ENCODE assay signal across 1 cellular context in the genomic region with DNA sequence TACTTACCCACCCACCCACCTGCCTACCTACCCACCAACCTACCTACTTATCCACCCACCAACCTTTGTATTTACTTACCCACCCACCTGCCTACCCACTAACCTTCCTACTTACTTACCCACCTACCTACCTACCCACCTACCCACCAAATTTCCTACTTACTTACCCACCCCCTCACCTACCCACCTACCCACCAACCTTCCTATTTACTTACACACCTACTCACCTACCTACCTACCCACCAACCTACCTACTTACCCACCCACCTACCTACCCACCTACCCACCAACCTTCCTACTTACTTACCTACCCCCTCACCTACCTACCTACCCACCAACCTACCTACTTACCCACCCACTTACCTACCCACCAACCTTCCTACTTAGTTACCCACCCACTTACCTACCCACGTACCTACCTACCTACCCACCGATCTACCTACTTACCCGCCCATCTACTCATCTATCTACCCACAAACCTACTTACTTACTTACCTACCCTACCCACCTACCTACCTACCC.
A peak's percentile ranks its signal among the peaks of the same experiment; 100 is the strongest.
TF ChIP-seq lines count a peak whose summit lies in the region.

No MANE protein-coding gene starts in this region.

TF ChIP-seq in HEK293, 187 proteins besides CTCF, POLR2A, EP300 and RAD21 (continued from another document):
- no peak for TF ChIP-seq PRDM4 (tag by site-specific recombination; IDR thresholded peaks at IDR 0.05)
- TF ChIP-seq KLF8 (tag by site-specific recombination; IDR thresholded peaks at IDR 0.05), result no peak
- no peak for TF ChIP-seq ZNF121 (tag by site-specific recombination; IDR thresholded peaks at IDR 0.05)
- no peak for TF ChIP-seq ZNF600 (tag by site-specific recombination; IDR thresholded peaks at IDR 0.05)
- TF ChIP-seq ZNF324 (tag by site-specific recombination; IDR thresholded peaks at IDR 0.05), result no peak
- TF ChIP-seq ZNF302 (tag by site-specific recombination; IDR thresholded peaks at IDR 0.05; ENCODE audit: low read depth), result no peak
- TF ChIP-seq EGR2 (tag by site-specific recombination; IDR thresholded peaks at IDR 0.05; ENCODE audit: low read depth), result peak; percentile 99
- TF ChIP-seq OSR2 (tag by site-specific recombination; IDR thresholded peaks at IDR 0.05), result no peak
- no peak for TF ChIP-seq KLF17 (tag by site-specific recombination; IDR thresholded peaks at IDR 0.05)
- no peak for TF ChIP-seq ZNF184 (tag by site-specific recombination; IDR thresholded peaks at IDR 0.05)
- TF ChIP-seq, protein P1, sequence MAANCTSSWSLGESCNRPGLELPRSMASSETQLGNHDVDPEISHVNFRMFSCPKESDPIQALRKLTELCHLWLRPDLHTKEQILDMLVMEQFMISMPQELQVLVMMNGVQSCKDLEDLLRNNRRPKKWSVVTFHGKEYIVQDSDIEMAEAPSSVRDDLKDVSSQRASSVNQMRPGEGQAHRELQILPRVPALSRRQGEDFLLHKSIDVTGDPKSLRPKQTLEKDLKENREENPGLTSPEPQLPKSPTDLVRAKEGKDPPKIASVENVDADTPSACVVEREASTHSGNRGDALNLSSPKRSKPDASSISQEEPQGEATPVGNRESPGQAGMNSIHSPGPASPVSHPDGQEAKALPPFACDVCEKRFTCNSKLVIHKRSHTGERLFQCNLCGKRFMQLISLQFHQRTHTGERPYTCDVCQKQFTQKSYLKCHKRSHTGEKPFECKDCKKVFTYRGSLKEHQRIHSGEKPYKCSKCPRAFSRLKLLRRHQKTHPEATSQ (tag by site-specific recombination; IDR thresholded peaks at IDR 0.05), result no peak
- no peak for TF ChIP-seq ZNF366 (tag by site-specific recombination; conservative IDR thresholded peaks at IDR 0.05)
- no peak for TF ChIP-seq BCL11B (tag by site-specific recombination; IDR thresholded peaks at IDR 0.05; ENCODE audit: low read depth)
- no peak for TF ChIP-seq ZNF623 (tag by site-specific recombination; IDR thresholded peaks at IDR 0.05)
- TF ChIP-seq ZSCAN4 (tag by site-specific recombination; IDR thresholded peaks at IDR 0.05), result no peak
- TF ChIP-seq ZNF155 (tag by site-specific recombination; IDR thresholded peaks at IDR 0.05), result no peak
- TF ChIP-seq ZFHX2 (tag by site-specific recombination; conservative IDR thresholded peaks at IDR 0.05), result peak; percentile 98
TF ChIP-seq in HEK293: peak in this region for 2.
